Comparison of ENCODE assay signal across 12 cellular contexts in genomic region chr6:166933396-166933795, GRCh38. TPM values are rescaled to one million over a fixed set of nuclear protein-coding genes. Genes with fewer than 3 reads are reported as not detected.
DNase-seq lines count a peak whose midpoint lies in the region; ATAC-seq and TF ChIP-seq lines count a peak whose summit lies in the region.
"Had no signal": no experiment of that assay in that cellular context is flagged by ENCODE, and none has a peak within 500 bp of the region (broad histone marks: within the 10 kb centered on the region; RNA-seq: fewer than 3 reads in every experiment).

No MANE protein-coding gene starts in this region.

- H3K27ac Mint-ChIP-seq in CD4-positive, CD25-positive, alpha-beta regulatory T cell: peak overlapping the region in 2 of 3 donors; percentile 20 to 58
- peak overlapping the region in 5 of 9 donors; percentile 38 to 93 (median 70) for H3K27ac Mint-ChIP-seq in naive thymus-derived CD4-positive, alpha-beta T cell
- H3K27ac Mint-ChIP-seq: HFFc6 had no signal

- no peaks in the 10 kb centered on the region for H3K27me3 ChIP-seq in CD4-positive, CD25-positive, alpha-beta regulatory T cell (ENCODE audit: control insufficient read depth, insufficient read depth, low read length)
- no peaks in the 10 kb centered on the region for H3K27me3 ChIP-seq in naive thymus-derived CD4-positive, alpha-beta T cell (ENCODE audit: control insufficient read depth in 2 of 2, insufficient read depth in 2 of 2, low read length in 2 of 2)
- no peaks in the 10 kb centered on the region for H3K27me3 ChIP-seq in vagina

- no peak overlapping the region for H3K27ac ChIP-seq in CD4-positive, CD25-positive, alpha-beta regulatory T cell (ENCODE audit: insufficient read depth, low read length, poor library complexity, severe bottlenecking)
- H3K27ac ChIP-seq in naive thymus-derived CD4-positive, alpha-beta T cell (ENCODE audit: low read depth, low read length): no peak overlapping the region
- H3K27ac ChIP-seq in vagina: no peak overlapping the region
- H3K27ac ChIP-seq: A549 had no signal

- POLR2A ChIA-PET in naive thymus-derived CD4-positive, alpha-beta T cell (lab: Charles Lee): interaction anchor here (0.7 to 14.0 kb wide), 3 partner anchors 8 to 356 kb away, joined by 5 to 213 read pairs (median 5); partner anchors contain the start of gene RNASET2

- peaks cover 54% of the 10 kb centered on the region for H3K36me3 Mint-ChIP-seq in CD4-positive, CD25-positive, alpha-beta regulatory T cell
- peaks cover 14 to 50% (median 28%) of the 10 kb centered on the region in 5 donors for H3K36me3 Mint-ChIP-seq in naive thymus-derived CD4-positive, alpha-beta T cell

- no peak overlapping the region for H3K4me3 ChIP-seq in CD4-positive, CD25-positive, alpha-beta regulatory T cell (ENCODE audit: low read depth, low read length)
- H3K4me3 ChIP-seq in naive thymus-derived CD4-positive, alpha-beta T cell (ENCODE audit: low read length): no peak overlapping the region
- no peak overlapping the region for H3K4me3 ChIP-seq in vagina
- H3K4me3 ChIP-seq: A549 had no signal

- peaks cover 0 to 56% (median 22%) of the 10 kb centered on the region in 4 donors for H3K4me1 Mint-ChIP-seq in CD4-positive, CD25-positive, alpha-beta regulatory T cell
- peaks cover 27 to 72% (median 36%) of the 10 kb centered on the region in 7 donors for H3K4me1 Mint-ChIP-seq in naive thymus-derived CD4-positive, alpha-beta T cell

- CTCF ChIA-PET in naive thymus-derived CD4-positive, alpha-beta T cell (lab: Charles Lee): no interaction called here

- no peak for TF ChIP-seq CTCF in vagina (IDR thresholded peaks at IDR 0.05)

- peaks cover 81% of the 10 kb centered on the region for H3K36me3 ChIP-seq in CD4-positive, CD25-positive, alpha-beta regulatory T cell (ENCODE audit: control insufficient read depth, insufficient read depth, low read length)
- H3K36me3 ChIP-seq in naive thymus-derived CD4-positive, alpha-beta T cell (ENCODE audit: control insufficient read depth in 2 of 3, insufficient read depth in 3 of 3, low read length in 3 of 3): peaks cover 12 to 78% (median 29%) of the 10 kb centered on the region in 3 experiments
- H3K36me3 ChIP-seq in vagina: peaks cover 0 to 46% of the 10 kb centered on the region in 2 donors

- H3K4me1 ChIP-seq in CD4-positive, CD25-positive, alpha-beta regulatory T cell (ENCODE audit: control insufficient read depth, insufficient read depth, low read length, poor library complexity, severe bottlenecking): peaks cover 5% of the 10 kb centered on the region
- peaks cover 0 to 16% of the 10 kb centered on the region in 2 donors for H3K4me1 ChIP-seq in naive thymus-derived CD4-positive, alpha-beta T cell (ENCODE audit: control insufficient read depth in 2 of 2, insufficient read depth in 2 of 2, low read length in 2 of 2)
- H3K4me1 ChIP-seq in vagina: no peaks in the 10 kb centered on the region
- H3K4me1 ChIP-seq: A549 had no signal

- no peaks in the 10 kb centered on the region for H3K9me3 Mint-ChIP-seq in CD4-positive, CD25-positive, alpha-beta regulatory T cell
- peaks cover 0 to 1% (median 0%) of the 10 kb centered on the region in 11 donors for H3K9me3 Mint-ChIP-seq in naive thymus-derived CD4-positive, alpha-beta T cell

- no peak for DNase-seq in CD4-positive, CD25-positive, alpha-beta regulatory T cell
- DNase-seq in M059J (ENCODE audit: low read depth): peak; percentile 19
- no peak for DNase-seq in naive thymus-derived CD4-positive, alpha-beta T cell
- DNase-seq in vagina (ENCODE audit: extremely low spot score in 2 of 2): peak; percentile 6 to 25
- no peak for DNase-seq in activated naive CD4-positive, alpha-beta T cell (lab: John Stamatoyannopoulos, UW)
- no peak for DNase-seq in activated naive CD4-positive, alpha-beta T cell treated with Interleukin-2 at 50 U/mL for 16 hours
- DNase-seq: Calu3, DMS 273 treated with DMSO at 0.1 percent for 48 hours, HCEC 1CT, HFFc6 had no signal

- H3K27me3 Mint-ChIP-seq in CD4-positive, CD25-positive, alpha-beta regulatory T cell: no peaks in the 10 kb centered on the region
- H3K27me3 Mint-ChIP-seq in naive thymus-derived CD4-positive, alpha-beta T cell: no peaks in the 10 kb centered on the region

- intact Hi-C loops in naive thymus-derived CD4-positive, alpha-beta T cell (cut with micrococcal nuclease): no loop called here
- intact Hi-C loops in vagina (cut with DNase I): no loop called here

- H3K9me3 ChIP-seq in CD4-positive, CD25-positive, alpha-beta regulatory T cell (ENCODE audit: control insufficient read depth in 2 of 2, low read length in 2 of 2): no peaks in the 10 kb centered on the region
- H3K9me3 ChIP-seq in naive thymus-derived CD4-positive, alpha-beta T cell (ENCODE audit: control insufficient read depth in 2 of 3, low read length in 3 of 3): no peaks in the 10 kb centered on the region
- no peaks in the 10 kb centered on the region for H3K9me3 ChIP-seq in vagina
- H3K9me3 ChIP-seq: A549 had no signal

- H3K4me3 Mint-ChIP-seq in CD4-positive, CD25-positive, alpha-beta regulatory T cell: no peak overlapping the region
- H3K4me3 Mint-ChIP-seq in naive thymus-derived CD4-positive, alpha-beta T cell: no peak overlapping the region
- H3K4me3 Mint-ChIP-seq: CD14-positive monocyte, HFFc6 had no signal

- TF ChIP-seq POLR2A in vagina (IDR thresholded peaks at IDR 0.05): no peak

- no peak for ATAC-seq in CD4-positive, CD25-positive, alpha-beta regulatory T cell (ENCODE audit: low read depth in 2 of 2)
- ATAC-seq in naive thymus-derived CD4-positive, alpha-beta T cell: no peak
- ATAC-seq: A549 had no signal

RNA-seq across cellular contexts. Expression of gene RNASET2, which starts 23.0 kb away (rescaled TPM):
- total RNA-seq in CD4-positive, CD25-positive, alpha-beta regulatory T cell: 213 TPM
- 100 to 1,000 TPM; 361 to 410 (median 381) TPM for polyA plus RNA-seq in CD4-positive, CD25-positive, alpha-beta regulatory T cell
- 31.7 and 33.3 TPM in 2 replicates for total RNA-seq in M059J (2014; rRNA removed; shearing (Covaris generic))
- total RNA-seq in naive thymus-derived CD4-positive, alpha-beta T cell: 100 to 1,000 TPM; 147 to 332 (median 264) TPM
- polyA plus RNA-seq in naive thymus-derived CD4-positive, alpha-beta T cell: 100 to 1,000 TPM; 521 to 683 TPM
- total RNA-seq in vagina: 31.4 TPM

Comparison
In these comparisons a context has a peak if more than half of its experiments do, and no peak if none do; other contexts are left out.
1. DNase-seq: peak in M059J (single experiment) and vagina (2 of 2); none in CD4-positive, CD25-positive, alpha-beta regulatory T cell (0 of 3), naive thymus-derived CD4-positive, alpha-beta T cell (0 of 9), activated naive CD4-positive, alpha-beta T cell (0 of 4) and activated naive CD4-positive, alpha-beta T cell treated with Interleukin-2 at 50 U/mL for 16 hours (single experiment).